ENCODE assay signal across 23 cellular contexts in genomic region chr7:43761382-43761781, GRCh38.
"Had no signal": no experiment of that assay in that cellular context is flagged by ENCODE, and none has a peak within 500 bp of the region (broad histone marks: within the 10 kb centered on the region; RNA-seq: fewer than 3 reads in every experiment).

No MANE protein-coding gene starts in this region.

- H3K9me3 ChIP-seq: esophagus muscularis mucosa, gastroesophageal sphincter, left ventricle myocardium inferior, pancreas, stomach, thoracic aorta, transverse colon had no signal

- FAIRE-seq: endometrium, kidney, pancreas, small intestine had no signal

- ATAC-seq: gastroesophageal sphincter, left cardiac atrium, pancreas, right cardiac atrium had no signal

- H3K36me3 ChIP-seq: esophagus muscularis mucosa, gastroesophageal sphincter, left ventricle myocardium inferior, pancreas, stomach, thoracic aorta, transverse colon had no signal

- H3K4me3 ChIP-seq: coronary artery, dorsolateral prefrontal cortex, esophagus muscularis mucosa, gastroesophageal sphincter, left ventricle myocardium inferior, pancreas, stomach, thoracic aorta, transverse colon had no signal

- H3K27ac ChIP-seq: coronary artery, dorsolateral prefrontal cortex, gastroesophageal sphincter, left ventricle myocardium inferior, pancreas, stomach, thoracic aorta, transverse colon had no signal

- DNase-seq: dorsolateral prefrontal cortex; effector CD8-positive, alpha-beta T cell; glutamatergic neuron; immature natural killer cell; kidney; left cardiac atrium; left ventricle myocardium inferior; mesendoderm; naive B cell; occipital lobe; pancreas; right cardiac atrium; small intestine; stimulated activated CD4-positive, alpha-beta T cell treated with anti-CD3 and anti-CD28 coated beads, Interleukin-12 subunit alpha, Interleukin-12 subunit beta, amount 100 ng/mL, for 4 hours; stimulated activated naive CD4-positive, alpha-beta T cell; stomach; substantia nigra; transverse colon had no signal

- H3K27me3 ChIP-seq: dorsolateral prefrontal cortex, esophagus muscularis mucosa, gastroesophageal sphincter, pancreas, stomach, transverse colon had no signal
